Comparison of ENCODE assay signal across 11 cellular contexts in the genomic region with DNA sequence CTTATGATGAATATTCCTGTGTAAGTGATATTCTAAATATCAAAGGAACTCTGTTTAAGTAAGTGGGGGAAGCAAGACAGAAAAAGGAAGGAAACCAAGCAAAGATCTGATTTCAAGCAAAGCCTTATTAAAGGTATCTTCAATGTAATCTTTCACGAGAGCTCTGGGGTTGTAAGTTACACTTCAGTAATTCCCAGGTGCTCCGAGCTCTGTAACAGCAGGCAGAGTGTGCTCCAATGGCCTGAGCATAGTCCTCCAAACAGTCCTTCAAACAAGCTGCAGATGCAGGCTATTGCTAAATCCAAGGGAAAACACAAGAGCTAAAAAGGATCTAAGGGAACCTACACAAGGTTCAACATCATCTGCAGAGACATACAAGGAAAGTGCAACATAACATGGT.
"Had no signal": no experiment of that assay in that cellular context is flagged by ENCODE, and none has a peak within 500 bp of the region (broad histone marks: within the 10 kb centered on the region; RNA-seq: fewer than 3 reads in every experiment).

No MANE protein-coding gene starts in this region.

- DNase-seq: activated CD4-positive, alpha-beta memory T cell treated with anti-CD3 and anti-CD28 coated beads for 36 hours; activated CD4-positive, alpha-beta T cell treated with anti-CD3 and anti-CD28 coated beads for 1 hour; activated gamma-delta T cell; activated T-cell treated with anti-CD3 and anti-CD28 coated beads, Interleukin-2, amount 50 U/mL, for 48 hours; brain microvascular endothelial cell; effector memory CD4-positive, alpha-beta T cell; gastrocnemius medialis; stimulated activated naive B cell treated with anti-CD40 and anti-IgM and Interleukin-4, amounts not matched to agents 10 μg/mL and 1 μg/mL and 100 μg/mL, for 72 hours; T-helper 17 cell had no signal

- H3K27me3 ChIP-seq: brain microvascular endothelial cell, gastrocnemius medialis, right atrium auricular region, tibial nerve had no signal

- H3K4me3 ChIP-seq: gastrocnemius medialis, right atrium auricular region, tibial nerve had no signal

- ATAC-seq: gastrocnemius medialis; stimulated activated naive B cell treated with anti-CD40 and anti-IgM and Interleukin-4, amounts not matched to agents 10 μg/mL and 1 μg/mL and 100 μg/mL, for 72 hours; T-helper 17 cell had no signal

- H3K36me3 ChIP-seq: brain microvascular endothelial cell, gastrocnemius medialis, right atrium auricular region, tibial nerve had no signal

- H3K27ac ChIP-seq: brain microvascular endothelial cell, gastrocnemius medialis, right atrium auricular region, tibial nerve had no signal

- H3K9me3 ChIP-seq: gastrocnemius medialis, right atrium auricular region, tibial nerve had no signal

- H3K4me1 ChIP-seq: gastrocnemius medialis, right atrium auricular region, tibial nerve had no signal
